ENCODE assay signal across 18 cellular contexts in genomic region chr16:86490859-86491642, GRCh38. TPM values are rescaled to one million over a fixed set of nuclear protein-coding genes. Genes with fewer than 3 reads are reported as not detected.
DNase-seq lines count a peak whose midpoint lies in the region; ATAC-seq and TF ChIP-seq lines count a peak whose summit lies in the region.
"Had no signal": no experiment of that assay in that cellular context is flagged by ENCODE, and none has a peak within 500 bp of the region (broad histone marks: within the 10 kb centered on the region; RNA-seq: fewer than 3 reads in every experiment).

No MANE protein-coding gene starts in this region.

- no peak for TF ChIP-seq POLR2A in vagina (IDR thresholded peaks at IDR 0.05)

- WGBS in right cardiac atrium, result 79% methylated on average over 13 of the region's 13 CpGs

- H3K36me3 ChIP-seq in vagina, result no peaks in the 10 kb centered on the region
- H3K36me3 ChIP-seq: tibial nerve had no signal

- intact Hi-C loops in Right ventricle myocardium inferior (cut with DNase I), result no loop called here
- intact Hi-C loops in Right ventricle myocardium superior (cut with DNase I), result no loop called here
- intact Hi-C loops in vagina (cut with DNase I), result no loop called here
- intact Hi-C loops in right cardiac atrium (cut with DNase I), result no loop called here

- no peak for ATAC-seq in Right ventricle myocardium inferior
- no peak for ATAC-seq in Right ventricle myocardium superior (ENCODE audit: poor library complexity)
- ATAC-seq in right cardiac atrium, result no peak
- ATAC-seq: A549; activated CD8-positive, alpha-beta T cell treated with anti-CD3 and anti-CD28 coated beads for 36 hours had no signal

- no peaks in the 10 kb centered on the region for H3K9me3 ChIP-seq in vagina
- H3K9me3 ChIP-seq in right cardiac atrium (ENCODE audit: control insufficient read depth, low read length), result no peaks in the 10 kb centered on the region
- H3K9me3 ChIP-seq: Caco-2, tibial nerve had no signal

- no peaks in the 10 kb centered on the region for H3K27me3 ChIP-seq in vagina
- peaks cover 4% of the 10 kb centered on the region for H3K27me3 ChIP-seq in right cardiac atrium (ENCODE audit: control insufficient read depth, insufficient read depth)

- peaks cover 5% of the 10 kb centered on the region for H3K4me1 ChIP-seq in vagina
- H3K4me1 ChIP-seq in right cardiac atrium (ENCODE audit: control insufficient read depth, insufficient read depth, low read length), result no peaks in the 10 kb centered on the region
- H3K4me1 ChIP-seq: A549, Caco-2 had no signal

- DNase-seq in Right ventricle myocardium inferior (ENCODE audit: missing footprints), result peak; percentile 54
- no peak for DNase-seq in Right ventricle myocardium superior
- DNase-seq in caudate nucleus (lab: John Stamatoyannopoulos, UW), result peak in 6 of 61 donors; percentile 14 to 54 (median 42)
- peak; percentile 51 for DNase-seq in medulla oblongata (ENCODE audit: extremely low spot score)
- no peak for DNase-seq in vagina (ENCODE audit: extremely low spot score in 2 of 2)
- no peak for DNase-seq in KBM-7
- DNase-seq in right cardiac atrium, result no peak
- no peak for DNase-seq in NCI-H1105 treated with DMSO at 0.1 percent for 48 hours (lab: John Stamatoyannopoulos, UW)
- DNase-seq: activated CD8-positive, alpha-beta T cell treated with anti-CD3 and anti-CD28 coated beads for 36 hours; amniotic stem cell; Caco-2; NCI-H1436 treated with DMSO at 0.1 percent for 48 hours; NCI-H446; stimulated activated CD4-positive, alpha-beta T cell treated with anti-CD3 and anti-CD28 coated beads, Interleukin-4, amount 100 ng/mL, for 4 hours had no signal

- in situ Hi-C loops in KBM-7 (cut with MboI; ENCODE audit: low pct_unique_long_range_greater_than_20kb, low sequenced_read_pairs), result no loop called here

- H3K27ac ChIP-seq in caudate nucleus (ENCODE audit: low read depth, low read length) (peak overlapping the region; percentile 90), vagina (peak overlapping the region; percentile 5), right cardiac atrium (ENCODE audit: low read length) (no peak overlapping the region)
- H3K27ac ChIP-seq: A549 had no signal

- no peak for TF ChIP-seq CTCF in vagina (IDR thresholded peaks at IDR 0.05)

- H3K4me3 ChIP-seq in vagina (no peak overlapping the region), right cardiac atrium (ENCODE audit: low read length) (no peak overlapping the region)
- H3K4me3 ChIP-seq: A549, tibial nerve had no signal

RNA-seq across cellular contexts. Expression of gene FOXF1, which starts 19.3 kb away (rescaled TPM):
- total RNA-seq in Right ventricle myocardium inferior (0.05 TPM), Right ventricle myocardium superior (0.11 TPM), vagina (26.0 TPM), right cardiac atrium (under 1 TPM; 0.14 to 0.71 (median 0.28) TPM)
- polyA plus RNA-seq in right cardiac atrium, result 0.84 TPM
- total RNA-seq: activated CD8-positive, alpha-beta T cell treated with anti-CD3 and anti-CD28 coated beads for 36 hours; activated T-helper 1 cell treated with anti-CD3 and anti-CD28 coated beads, Interleukin-12 subunit alpha, Interleukin-12 subunit beta, Interleukin-2, Interleukin-4 antibody, amounts not matched to agents 30 ng/mL and 10 ng/mL and 1 ng/mL, durations not matched to agents 14 hours and 24 hours and 36 hours had no signal
- polyA plus RNA-seq: A549, keratinocyte had no signal

Comparison
In these comparisons a context has a peak if more than half of its experiments do, and no peak if none do; other contexts are left out.
1. DNase-seq: peak in Right ventricle myocardium inferior (single experiment) and medulla oblongata (single experiment); none in Right ventricle myocardium superior (single experiment), vagina (0 of 2), KBM-7 (single experiment), right cardiac atrium (0 of 3) and NCI-H1105 treated with DMSO at 0.1 percent for 48 hours (single experiment).
2. RNA of gene FOXF1, which starts 19.3 kb away (total RNA-seq): 26.0 TPM in vagina (single experiment); 0.14 to 0.71 TPM in right cardiac atrium, 0.11 TPM in Right ventricle myocardium superior (single experiment) and 0.05 TPM in Right ventricle myocardium inferior (single experiment); every median in the first group is over 10 times any median in the second.